Comparison of ENCODE assay signal across 15 cellular contexts in the genomic region with DNA sequence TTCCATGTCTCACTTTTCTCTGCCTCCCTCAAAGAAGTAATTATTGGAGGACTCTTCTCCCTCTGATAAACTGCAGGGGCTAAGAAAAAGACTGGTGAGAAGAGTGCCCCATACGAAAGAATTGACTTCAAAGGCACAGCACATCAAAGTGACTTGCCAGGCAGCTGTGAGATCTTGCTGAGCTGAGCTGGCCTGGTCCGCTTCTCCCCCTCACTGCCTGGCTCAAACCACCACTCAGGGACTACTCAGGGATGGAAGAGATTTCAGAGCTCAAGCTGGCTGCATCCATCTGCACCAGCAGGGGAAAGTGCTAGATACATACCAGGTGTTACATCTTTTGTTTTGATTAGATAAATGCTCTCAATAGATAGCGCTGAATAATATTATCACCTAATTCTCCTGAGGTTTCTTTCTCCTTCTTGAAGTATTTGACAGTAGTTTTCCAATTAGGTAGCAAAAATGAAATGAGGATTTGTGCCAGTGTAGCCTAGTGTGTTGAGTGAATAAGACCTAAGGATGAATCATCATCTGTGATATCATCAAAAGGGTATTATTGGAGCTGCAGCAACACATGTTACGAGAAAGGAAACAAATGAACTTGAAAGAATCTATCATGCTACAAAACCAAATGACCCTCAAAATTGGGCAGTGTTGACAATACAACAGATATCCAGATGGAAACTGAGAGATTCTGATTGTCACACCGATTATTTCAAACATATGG.
DNase-seq lines count a peak whose midpoint lies in the region; ATAC-seq, FAIRE-seq and TF ChIP-seq lines count a peak whose summit lies in the region.
"Had no signal": no experiment of that assay in that cellular context is flagged by ENCODE, and none has a peak within 500 bp of the region (broad histone marks: within the 10 kb centered on the region; RNA-seq: fewer than 3 reads in every experiment).

No MANE protein-coding gene starts in this region.

- H3K4me2 ChIP-seq in H1 (ENCODE audit: insufficient read depth in 1 of 2, low read depth in 2 of 2, low read length in 2 of 2): no peak overlapping the region

- H3K4me1 ChIP-seq in BE2C (no peaks in the 10 kb centered on the region), H1 (replicated peaks in 1 of 4; ENCODE audit: control insufficient read depth in 3 of 4, insufficient read depth in 4 of 4, low read length in 3 of 4) (no peaks in the 10 kb centered on the region), mesodermal cell (ENCODE audit: control insufficient read depth, insufficient read depth, low read length, poor library complexity, severe bottlenecking) (no peaks in the 10 kb centered on the region), upper lobe of right lung (no peaks in the 10 kb centered on the region)
- H3K4me1 ChIP-seq: colonic mucosa, thyroid gland had no signal

- H3K9me3 ChIP-seq in BE2C (no peaks in the 10 kb centered on the region), H1 (ENCODE audit: insufficient read depth in 2 of 2, low read depth in 1 of 2, low read length in 1 of 2) (no peaks in the 10 kb centered on the region), mesodermal cell (ENCODE audit: control insufficient read depth, low read length) (no peaks in the 10 kb centered on the region), upper lobe of right lung (no peaks in the 10 kb centered on the region)
- H3K9me3 ChIP-seq: colonic mucosa, thyroid gland had no signal

- FAIRE-seq in H1 (lab: Jason Lieb, UNC): peak; percentile 7
- FAIRE-seq: frontal cortex, islet of Langerhans had no signal

- H4K20me1 ChIP-seq in H1 (replicated peaks in 1 of 2; ENCODE audit: control insufficient read depth in 1 of 2, insufficient read depth in 2 of 2, low read length in 2 of 2): no peaks in the 10 kb centered on the region

- H3K79me2 ChIP-seq in H1 (ENCODE audit: control insufficient read depth in 1 of 2, insufficient read depth in 2 of 2, low read length in 2 of 2): no peaks in the 10 kb centered on the region

- H3K23me2 ChIP-seq in H1 (ENCODE audit: low read depth, low read length): no peaks in the 10 kb centered on the region; the same call in 1 of the 2 replicates

- H3K79me1 ChIP-seq in H1 (ENCODE audit: low read depth, low read length): no peaks in the 10 kb centered on the region

- H2AFZ ChIP-seq in H1 (ENCODE audit: low read length): no peak overlapping the region

- no peak for TF ChIP-seq EP300 in H1 (IDR thresholded peaks at IDR 0.05; ENCODE audit: borderline replicate concordance in 1 of 2, low read depth in 2 of 2, low read length in 2 of 2)

- H3K56ac ChIP-seq in H1 (replicated peaks; ENCODE audit: insufficient read length, low read depth, low read length): no peak overlapping the region

- H2AK5ac ChIP-seq in H1 (ENCODE audit: low read depth, low read length): no peak overlapping the region

- no peak overlapping the region for H2BK12ac ChIP-seq in H1 (ENCODE audit: low read depth, low read length)

- no peak overlapping the region for H3K4ac ChIP-seq in H1 (replicated peaks; ENCODE audit: insufficient read length, low read depth, low read length)

- POLR2A ChIA-PET in H1 (lab: Charles Lee; ENCODE audit: partially characterized antibody): no interaction called here

- no peak overlapping the region for H4K5ac ChIP-seq in H1 (ENCODE audit: insufficient read length, low read depth, low read length)

- H3K14ac ChIP-seq in H1 (ENCODE audit: insufficient read length): no peak overlapping the region

- H3K23ac ChIP-seq in H1 (ENCODE audit: insufficient read length): no peak overlapping the region

- H3K9ac ChIP-seq in H1 (replicated peaks in 1 of 4; ENCODE audit: extremely low read depth in 1 of 4, low read depth in 3 of 4, low read length in 3 of 4): no peak overlapping the region

- intact Hi-C loops in upper lobe of right lung (cut with DNase I): no loop called here

- no peak overlapping the region for H2BK15ac ChIP-seq in H1 (ENCODE audit: low read length)

- no peak for ATAC-seq in upper lobe of right lung

- no peak overlapping the region for H2BK20ac ChIP-seq in H1 (ENCODE audit: low read length)

- H4K91ac ChIP-seq in H1 (replicated peaks; ENCODE audit: insufficient read length, low read length): no peak overlapping the region

- no peak overlapping the region for H2BK120ac ChIP-seq in H1 (replicated peaks; ENCODE audit: low read depth, low read length)

- H3K36me3 ChIP-seq in BE2C: no peaks in the 10 kb centered on the region
- H3K36me3 ChIP-seq in H1 (ENCODE audit: control insufficient read depth in 2 of 4, insufficient read depth in 4 of 4, low read length in 3 of 4): no peaks in the 10 kb centered on the region
- no peaks in the 10 kb centered on the region for H3K36me3 ChIP-seq in mesodermal cell (ENCODE audit: control insufficient read depth, insufficient read depth, low read length)
- H3K36me3 ChIP-seq in upper lobe of right lung: no peaks in the 10 kb centered on the region
- H3K36me3 ChIP-seq: colonic mucosa, thyroid gland had no signal

- WGBS in H1 (ENCODE audit: extremely low coverage in 1 of 2, insufficient coverage in 1 of 2, insufficient read length in 1 of 2, insufficient replicate concordance in 2 of 2, low coverage in 1 of 2, low lambda C conversion rate in 2 of 2, missing lambda C conversion rate in 1 of 2), 2 experiments: 81% methylated on average over 5 of the region's 5 CpGs; no CpG with 5 or more reads in 1 of the 2 experiments
- WGBS in mesodermal cell (ENCODE audit: insufficient coverage in 2 of 2), 2 experiments: 8 to 50% methylated on average over 2 to 3 of the region's 5 CpGs

- H3K4me3 ChIP-seq in BE2C (ENCODE audit: low read depth, low read length) (no peak overlapping the region), H1 (ENCODE audit: extremely low read depth in 1 of 4, insufficient read depth in 2 of 4, low read depth in 3 of 4, low read length in 4 of 4) (no peak overlapping the region), mesodermal cell (ENCODE audit: extremely low read depth, insufficient read depth, low read length, poor library complexity, severe bottlenecking) (no peak overlapping the region), upper lobe of right lung (no peak overlapping the region)
- H3K4me3 ChIP-seq: colonic mucosa, thyroid gland had no signal

- TF ChIP-seq RAD21 in H1 (IDR thresholded peaks at IDR 0.05 in 1 of 2, conservative IDR thresholded peaks at IDR 0.05 in 1 of 2; ENCODE audit: low read depth in 2 of 2, low read length in 2 of 2): no peak

- no peak overlapping the region for H3K27ac ChIP-seq in H1 (ENCODE audit: low read depth, low read length)
- H3K27ac ChIP-seq in mesodermal cell (ENCODE audit: low read depth, low read length, severe bottlenecking): peak overlapping the region; percentile 17
- no peak overlapping the region for H3K27ac ChIP-seq in upper lobe of right lung
- H3K27ac ChIP-seq: colonic mucosa, thyroid gland had no signal

- H4K8ac ChIP-seq in H1 (ENCODE audit: extremely low read depth, insufficient read depth, low read length): no peak overlapping the region

- no peak overlapping the region for H3K18ac ChIP-seq in H1 (ENCODE audit: extremely low read depth, low read length)

- no peak for TF ChIP-seq CTCF in BE2C (IDR thresholded peaks at IDR 0.05; ENCODE audit: low read depth, low read length)
- no peak for TF ChIP-seq CTCF in H1 (IDR thresholded peaks at IDR 0.05; ENCODE audit: control extremely low read depth in 1 of 3, insufficient read depth in 1 of 3, low read depth in 1 of 3, low read length in 3 of 3)
- no peak for TF ChIP-seq CTCF in upper lobe of right lung (IDR thresholded peaks at IDR 0.05)

- H2BK5ac ChIP-seq in H1 (ENCODE audit: low read depth, low read length): no peak overlapping the region

- no peak for TF ChIP-seq POLR2A in H1 (IDR thresholded peaks at IDR 0.05; ENCODE audit: control extremely low read depth in 1 of 2, low read depth in 2 of 2, low read length in 2 of 2)

- no peaks in the 10 kb centered on the region for H3K27me3 ChIP-seq in BE2C
- no peaks in the 10 kb centered on the region for H3K27me3 ChIP-seq in H1 (replicated peaks in 1 of 4; ENCODE audit: control insufficient read depth in 3 of 4, extremely low read depth in 1 of 4, insufficient read depth in 3 of 4, low read length in 3 of 4)
- H3K27me3 ChIP-seq in upper lobe of right lung: no peaks in the 10 kb centered on the region
- H3K27me3 ChIP-seq: colonic mucosa, thyroid gland had no signal

- DNase-seq in BE2C (peak; percentile 7), HT1080 (ENCODE audit: low read depth) (peak; percentile 56), H1 (ENCODE audit: low read depth in 1 of 2, low spot score in 2 of 2) (no peak), upper lobe of right lung (no peak), dermis blood vessel endothelial cell (no peak), nucleus accumbens (lab: John Stamatoyannopoulos, UW) (no peak)
- DNase-seq in stimulated activated CD4-positive, alpha-beta T cell treated with anti-CD3 and anti-CD28 coated beads, Interleukin-2, amount 100 ng/mL, for 48 hours: no peak
- DNase-seq: activated naive CD8-positive, alpha-beta T cell treated with anti-CD3 and anti-CD28 coated beads for 36 hours; activated T-cell treated with anti-CD3 and anti-CD28 coated beads for 4 hours; colonic mucosa; NCI-H345; thyroid gland had no signal

- CTCF ChIA-PET in H1 (lab: Charles Lee; ENCODE audit: partially characterized antibody): interaction anchor here (0.8 to 1.7 kb wide), 4 partner anchors 11 to 117 kb away, joined by 3 to 6 read pairs (median 4); no protein-coding TSS in a partner anchor

TF ChIP-seq in H1, 55 proteins besides CTCF, POLR2A, EP300 and RAD21 (continues in another document):
- TF ChIP-seq YY1 (IDR thresholded peaks at IDR 0.05; ENCODE audit: low read depth, low read length) (no peak), SP4 (IDR thresholded peaks at IDR 0.05; ENCODE audit: low read length) (no peak), POLR2AphosphoS5 (IDR thresholded peaks at IDR 0.05; ENCODE audit: low read depth, low read length) (no peak), ZNF274 (IDR thresholded peaks at IDR 0.05; ENCODE audit: borderline replicate concordance, extremely low read depth, low read length) (no peak), GABPA (IDR thresholded peaks at IDR 0.05; ENCODE audit: borderline replicate concordance, insufficient read depth, low read length) (no peak), KDM5A (IDR thresholded peaks at IDR 0.05; ENCODE audit: low read length) (no peak), PHF8 (conservative IDR thresholded peaks at IDR 0.05; ENCODE audit: low read depth, low read length) (no peak), EGR1 (IDR thresholded peaks at IDR 0.05; ENCODE audit: borderline replicate concordance, low read depth, low read length) (no peak)
- TF ChIP-seq, protein P1, sequence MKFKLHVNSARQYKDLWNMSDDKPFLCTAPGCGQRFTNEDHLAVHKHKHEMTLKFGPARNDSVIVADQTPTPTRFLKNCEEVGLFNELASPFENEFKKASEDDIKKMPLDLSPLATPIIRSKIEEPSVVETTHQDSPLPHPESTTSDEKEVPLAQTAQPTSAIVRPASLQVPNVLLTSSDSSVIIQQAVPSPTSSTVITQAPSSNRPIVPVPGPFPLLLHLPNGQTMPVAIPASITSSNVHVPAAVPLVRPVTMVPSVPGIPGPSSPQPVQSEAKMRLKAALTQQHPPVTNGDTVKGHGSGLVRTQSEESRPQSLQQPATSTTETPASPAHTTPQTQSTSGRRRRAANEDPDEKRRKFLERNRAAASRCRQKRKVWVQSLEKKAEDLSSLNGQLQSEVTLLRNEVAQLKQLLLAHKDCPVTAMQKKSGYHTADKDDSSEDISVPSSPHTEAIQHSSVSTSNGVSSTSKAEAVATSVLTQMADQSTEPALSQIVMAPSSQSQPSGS (IDR thresholded peaks at IDR 0.05; ENCODE audit: low read length): no peak

Comparison
In these comparisons a context has a peak if more than half of its experiments do, and no peak if none do; other contexts are left out.
1. DNase-seq: peak in BE2C (single experiment) and HT1080 (single experiment); none in H1 (0 of 2), upper lobe of right lung (single experiment), stimulated activated CD4-positive, alpha-beta T cell treated with anti-CD3 and anti-CD28 coated beads, Interleukin-2, amount 100 ng/mL, for 48 hours (0 of 2), dermis blood vessel endothelial cell (single experiment) and nucleus accumbens (0 of 56).